ENCODE assay signal across 1 cellular context in the genomic region with DNA sequence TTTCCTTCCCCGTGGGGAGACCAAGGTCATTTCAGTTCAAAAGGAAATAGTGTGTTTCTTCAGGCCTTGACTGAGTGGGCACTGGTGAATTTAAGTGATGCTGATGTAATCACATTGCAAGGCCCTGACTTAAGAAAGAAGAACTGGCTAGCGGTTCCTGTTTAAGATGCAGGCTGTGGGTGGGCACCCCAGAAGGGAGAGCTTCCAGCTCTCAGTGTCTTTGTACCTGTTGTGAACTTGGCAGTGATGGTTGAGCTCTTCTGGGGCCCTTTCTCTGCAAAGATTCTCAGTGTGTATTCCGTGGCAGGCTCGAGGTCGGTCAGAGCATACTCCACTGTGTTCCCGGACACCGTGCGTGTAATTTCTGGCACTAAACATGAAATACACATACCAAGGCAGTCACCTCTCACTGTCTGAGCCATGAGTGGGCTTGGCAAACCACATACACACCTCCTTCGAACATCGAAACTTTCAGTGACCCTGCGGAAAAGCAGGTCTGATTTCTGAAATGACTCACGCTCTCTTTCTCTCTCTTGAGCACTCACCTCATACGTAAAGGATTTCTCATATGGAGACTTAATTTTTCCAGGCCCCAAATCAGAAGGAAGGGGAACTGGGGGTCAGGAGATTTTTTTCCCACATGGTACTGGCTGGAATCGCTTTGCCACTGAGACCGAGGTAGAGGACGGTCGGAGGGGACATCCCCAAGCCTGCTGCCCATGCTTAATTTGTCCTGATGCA.
TF ChIP-seq lines count a peak whose summit lies in the region.

No MANE protein-coding gene starts in this region.

TF ChIP-seq in GM12878, 131 proteins besides CTCF, POLR2A, EP300 and RAD21 (continued from another document and continues in another):
- TF ChIP-seq, protein P1, sequence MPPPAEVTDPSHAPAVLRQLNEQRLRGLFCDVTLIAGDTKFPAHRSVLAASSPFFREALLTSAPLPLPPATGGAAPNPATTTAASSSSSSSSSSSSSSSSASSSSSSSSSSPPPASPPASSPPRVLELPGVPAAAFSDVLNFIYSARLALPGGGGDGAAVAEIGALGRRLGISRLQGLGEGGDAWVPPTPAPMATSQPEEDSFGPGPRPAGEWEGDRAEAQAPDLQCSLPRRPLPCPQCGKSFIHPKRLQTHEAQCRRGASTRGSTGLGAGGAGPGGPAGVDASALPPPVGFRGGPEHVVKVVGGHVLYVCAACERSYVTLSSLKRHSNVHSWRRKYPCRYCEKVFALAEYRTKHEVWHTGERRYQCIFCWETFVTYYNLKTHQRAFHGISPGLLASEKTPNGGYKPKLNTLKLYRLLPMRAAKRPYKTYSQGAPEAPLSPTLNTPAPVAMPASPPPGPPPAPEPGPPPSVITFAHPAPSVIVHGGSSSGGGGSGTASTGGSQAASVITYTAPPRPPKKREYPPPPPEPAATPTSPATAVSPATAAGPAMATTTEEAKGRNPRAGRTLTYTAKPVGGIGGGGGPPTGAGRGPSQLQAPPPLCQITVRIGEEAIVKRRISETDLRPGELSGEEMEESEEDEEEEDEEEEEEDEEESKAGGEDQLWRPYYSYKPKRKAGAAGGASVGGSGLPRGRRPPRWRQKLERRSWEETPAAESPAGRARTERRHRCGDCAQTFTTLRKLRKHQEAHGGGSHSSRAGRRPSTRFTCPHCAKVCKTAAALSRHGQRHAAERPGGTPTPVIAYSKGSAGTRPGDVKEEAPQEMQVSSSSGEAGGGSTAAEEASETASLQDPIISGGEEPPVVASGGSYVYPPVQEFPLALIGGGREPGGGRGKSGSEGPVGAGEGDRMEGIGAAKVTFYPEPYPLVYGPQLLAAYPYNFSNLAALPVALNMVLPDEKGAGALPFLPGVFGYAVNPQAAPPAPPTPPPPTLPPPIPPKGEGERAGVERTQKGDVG (CRISPR knock-in tag; IDR thresholded peaks at IDR 0.05) = no peak
- TF ChIP-seq PML (IDR thresholded peaks at IDR 0.05; ENCODE audit: low read length) (peak; percentile 79; the same call in 1 of the 2 replicates), MXI1 (IDR thresholded peaks at IDR 0.05; ENCODE audit: low read depth, low read length) (no peak), MYB (IDR thresholded peaks at IDR 0.05; ENCODE audit: borderline replicate concordance, low read depth, low read length) (no peak), NFYA (IDR thresholded peaks at IDR 0.05; ENCODE audit: borderline replicate concordance, low read depth, low read length) (no peak), ZNF274 (IDR thresholded peaks at IDR 0.05; ENCODE audit: insufficient read depth, insufficient read length) (no peak), FOXM1 (IDR thresholded peaks at IDR 0.05; ENCODE audit: low read depth, low read length) (peak; percentile 89), ATF7 (IDR thresholded peaks at IDR 0.05; ENCODE audit: low read depth) (peak; percentile 66; the same call in 1 of the 2 replicates), SMC3 (IDR thresholded peaks at IDR 0.05; ENCODE audit: borderline replicate concordance, low read length) (no peak), SMAD1 (IDR thresholded peaks at IDR 0.05; ENCODE audit: low read depth, partially characterized antibody) (no peak), GATAD2B (conservative IDR thresholded peaks at IDR 0.05; ENCODE audit: low read depth) (peak; percentile 92), NBN (IDR thresholded peaks at IDR 0.05) (no peak; the same call in 1 of the 2 replicates), EED (IDR thresholded peaks at IDR 0.05; ENCODE audit: low read depth) (peak; percentile 98), CEBPB (IDR thresholded peaks at IDR 0.05; ENCODE audit: borderline replicate concordance in 1 of 2, low read depth in 2 of 2, low read length in 2 of 2) (no peak), SRF (IDR thresholded peaks at IDR 0.05; ENCODE audit: low read depth in 2 of 2, low read length in 2 of 2) (no peak), POLR2AphosphoS2 (IDR thresholded peaks at IDR 0.05; ENCODE audit: low read depth, low read length) (no peak), CBX3 (IDR thresholded peaks at IDR 0.05; ENCODE audit: borderline replicate concordance, low read depth) (no peak), ZNF622 (IDR thresholded peaks at IDR 0.05) (no peak), ZSCAN29 (IDR thresholded peaks at IDR 0.05) (no peak), JUND (IDR thresholded peaks at IDR 0.05; ENCODE audit: low read depth, low read length) (peak; percentile 87), HDAC2 (IDR thresholded peaks at IDR 0.05) (no peak), SREBF1 (IDR thresholded peaks at IDR 0.05; ENCODE audit: low read length) (peak; percentile 50; the same call in 1 of the 2 replicates)
- TF ChIP-seq, protein P2, sequence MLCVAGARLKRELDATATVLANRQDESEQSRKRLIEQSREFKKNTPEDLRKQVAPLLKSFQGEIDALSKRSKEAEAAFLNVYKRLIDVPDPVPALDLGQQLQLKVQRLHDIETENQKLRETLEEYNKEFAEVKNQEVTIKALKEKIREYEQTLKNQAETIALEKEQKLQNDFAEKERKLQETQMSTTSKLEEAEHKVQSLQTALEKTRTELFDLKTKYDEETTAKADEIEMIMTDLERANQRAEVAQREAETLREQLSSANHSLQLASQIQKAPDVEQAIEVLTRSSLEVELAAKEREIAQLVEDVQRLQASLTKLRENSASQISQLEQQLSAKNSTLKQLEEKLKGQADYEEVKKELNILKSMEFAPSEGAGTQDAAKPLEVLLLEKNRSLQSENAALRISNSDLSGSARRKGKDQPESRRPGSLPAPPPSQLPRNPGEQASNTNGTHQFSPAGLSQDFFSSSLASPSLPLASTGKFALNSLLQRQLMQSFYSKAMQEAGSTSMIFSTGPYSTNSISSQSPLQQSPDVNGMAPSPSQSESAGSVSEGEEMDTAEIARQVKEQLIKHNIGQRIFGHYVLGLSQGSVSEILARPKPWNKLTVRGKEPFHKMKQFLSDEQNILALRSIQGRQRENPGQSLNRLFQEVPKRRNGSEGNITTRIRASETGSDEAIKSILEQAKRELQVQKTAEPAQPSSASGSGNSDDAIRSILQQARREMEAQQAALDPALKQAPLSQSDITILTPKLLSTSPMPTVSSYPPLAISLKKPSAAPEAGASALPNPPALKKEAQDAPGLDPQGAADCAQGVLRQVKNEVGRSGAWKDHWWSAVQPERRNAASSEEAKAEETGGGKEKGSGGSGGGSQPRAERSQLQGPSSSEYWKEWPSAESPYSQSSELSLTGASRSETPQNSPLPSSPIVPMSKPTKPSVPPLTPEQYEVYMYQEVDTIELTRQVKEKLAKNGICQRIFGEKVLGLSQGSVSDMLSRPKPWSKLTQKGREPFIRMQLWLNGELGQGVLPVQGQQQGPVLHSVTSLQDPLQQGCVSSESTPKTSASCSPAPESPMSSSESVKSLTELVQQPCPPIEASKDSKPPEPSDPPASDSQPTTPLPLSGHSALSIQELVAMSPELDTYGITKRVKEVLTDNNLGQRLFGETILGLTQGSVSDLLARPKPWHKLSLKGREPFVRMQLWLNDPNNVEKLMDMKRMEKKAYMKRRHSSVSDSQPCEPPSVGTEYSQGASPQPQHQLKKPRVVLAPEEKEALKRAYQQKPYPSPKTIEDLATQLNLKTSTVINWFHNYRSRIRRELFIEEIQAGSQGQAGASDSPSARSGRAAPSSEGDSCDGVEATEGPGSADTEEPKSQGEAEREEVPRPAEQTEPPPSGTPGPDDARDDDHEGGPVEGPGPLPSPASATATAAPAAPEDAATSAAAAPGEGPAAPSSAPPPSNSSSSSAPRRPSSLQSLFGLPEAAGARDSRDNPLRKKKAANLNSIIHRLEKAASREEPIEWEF (IDR thresholded peaks at IDR 0.05; ENCODE audit: insufficient replicate concordance, low read depth, low read length) = peak; percentile 35
- TF ChIP-seq, protein P3, sequence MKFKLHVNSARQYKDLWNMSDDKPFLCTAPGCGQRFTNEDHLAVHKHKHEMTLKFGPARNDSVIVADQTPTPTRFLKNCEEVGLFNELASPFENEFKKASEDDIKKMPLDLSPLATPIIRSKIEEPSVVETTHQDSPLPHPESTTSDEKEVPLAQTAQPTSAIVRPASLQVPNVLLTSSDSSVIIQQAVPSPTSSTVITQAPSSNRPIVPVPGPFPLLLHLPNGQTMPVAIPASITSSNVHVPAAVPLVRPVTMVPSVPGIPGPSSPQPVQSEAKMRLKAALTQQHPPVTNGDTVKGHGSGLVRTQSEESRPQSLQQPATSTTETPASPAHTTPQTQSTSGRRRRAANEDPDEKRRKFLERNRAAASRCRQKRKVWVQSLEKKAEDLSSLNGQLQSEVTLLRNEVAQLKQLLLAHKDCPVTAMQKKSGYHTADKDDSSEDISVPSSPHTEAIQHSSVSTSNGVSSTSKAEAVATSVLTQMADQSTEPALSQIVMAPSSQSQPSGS (IDR thresholded peaks at IDR 0.05; ENCODE audit: low read length) = peak; percentile 94
- TF ChIP-seq, protein P4, sequence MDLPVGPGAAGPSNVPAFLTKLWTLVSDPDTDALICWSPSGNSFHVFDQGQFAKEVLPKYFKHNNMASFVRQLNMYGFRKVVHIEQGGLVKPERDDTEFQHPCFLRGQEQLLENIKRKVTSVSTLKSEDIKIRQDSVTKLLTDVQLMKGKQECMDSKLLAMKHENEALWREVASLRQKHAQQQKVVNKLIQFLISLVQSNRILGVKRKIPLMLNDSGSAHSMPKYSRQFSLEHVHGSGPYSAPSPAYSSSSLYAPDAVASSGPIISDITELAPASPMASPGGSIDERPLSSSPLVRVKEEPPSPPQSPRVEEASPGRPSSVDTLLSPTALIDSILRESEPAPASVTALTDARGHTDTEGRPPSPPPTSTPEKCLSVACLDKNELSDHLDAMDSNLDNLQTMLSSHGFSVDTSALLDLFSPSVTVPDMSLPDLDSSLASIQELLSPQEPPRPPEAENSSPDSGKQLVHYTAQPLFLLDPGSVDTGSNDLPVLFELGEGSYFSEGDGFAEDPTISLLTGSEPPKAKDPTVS (IDR thresholded peaks at IDR 0.05; ENCODE audit: low read depth, low read length) = no peak
- TF ChIP-seq, protein P5, sequence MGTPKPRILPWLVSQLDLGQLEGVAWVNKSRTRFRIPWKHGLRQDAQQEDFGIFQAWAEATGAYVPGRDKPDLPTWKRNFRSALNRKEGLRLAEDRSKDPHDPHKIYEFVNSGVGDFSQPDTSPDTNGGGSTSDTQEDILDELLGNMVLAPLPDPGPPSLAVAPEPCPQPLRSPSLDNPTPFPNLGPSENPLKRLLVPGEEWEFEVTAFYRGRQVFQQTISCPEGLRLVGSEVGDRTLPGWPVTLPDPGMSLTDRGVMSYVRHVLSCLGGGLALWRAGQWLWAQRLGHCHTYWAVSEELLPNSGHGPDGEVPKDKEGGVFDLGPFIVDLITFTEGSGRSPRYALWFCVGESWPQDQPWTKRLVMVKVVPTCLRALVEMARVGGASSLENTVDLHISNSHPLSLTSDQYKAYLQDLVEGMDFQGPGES (IDR thresholded peaks at IDR 0.05) = no peak
- TF ChIP-seq, protein P6, sequence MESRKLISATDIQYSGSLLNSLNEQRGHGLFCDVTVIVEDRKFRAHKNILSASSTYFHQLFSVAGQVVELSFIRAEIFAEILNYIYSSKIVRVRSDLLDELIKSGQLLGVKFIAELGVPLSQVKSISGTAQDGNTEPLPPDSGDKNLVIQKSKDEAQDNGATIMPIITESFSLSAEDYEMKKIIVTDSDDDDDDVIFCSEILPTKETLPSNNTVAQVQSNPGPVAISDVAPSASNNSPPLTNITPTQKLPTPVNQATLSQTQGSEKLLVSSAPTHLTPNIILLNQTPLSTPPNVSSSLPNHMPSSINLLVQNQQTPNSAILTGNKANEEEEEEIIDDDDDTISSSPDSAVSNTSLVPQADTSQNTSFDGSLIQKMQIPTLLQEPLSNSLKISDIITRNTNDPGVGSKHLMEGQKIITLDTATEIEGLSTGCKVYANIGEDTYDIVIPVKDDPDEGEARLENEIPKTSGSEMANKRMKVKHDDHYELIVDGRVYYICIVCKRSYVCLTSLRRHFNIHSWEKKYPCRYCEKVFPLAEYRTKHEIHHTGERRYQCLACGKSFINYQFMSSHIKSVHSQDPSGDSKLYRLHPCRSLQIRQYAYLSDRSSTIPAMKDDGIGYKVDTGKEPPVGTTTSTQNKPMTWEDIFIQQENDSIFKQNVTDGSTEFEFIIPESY (IDR thresholded peaks at IDR 0.05) = no peak
- TF ChIP-seq, protein P7, sequence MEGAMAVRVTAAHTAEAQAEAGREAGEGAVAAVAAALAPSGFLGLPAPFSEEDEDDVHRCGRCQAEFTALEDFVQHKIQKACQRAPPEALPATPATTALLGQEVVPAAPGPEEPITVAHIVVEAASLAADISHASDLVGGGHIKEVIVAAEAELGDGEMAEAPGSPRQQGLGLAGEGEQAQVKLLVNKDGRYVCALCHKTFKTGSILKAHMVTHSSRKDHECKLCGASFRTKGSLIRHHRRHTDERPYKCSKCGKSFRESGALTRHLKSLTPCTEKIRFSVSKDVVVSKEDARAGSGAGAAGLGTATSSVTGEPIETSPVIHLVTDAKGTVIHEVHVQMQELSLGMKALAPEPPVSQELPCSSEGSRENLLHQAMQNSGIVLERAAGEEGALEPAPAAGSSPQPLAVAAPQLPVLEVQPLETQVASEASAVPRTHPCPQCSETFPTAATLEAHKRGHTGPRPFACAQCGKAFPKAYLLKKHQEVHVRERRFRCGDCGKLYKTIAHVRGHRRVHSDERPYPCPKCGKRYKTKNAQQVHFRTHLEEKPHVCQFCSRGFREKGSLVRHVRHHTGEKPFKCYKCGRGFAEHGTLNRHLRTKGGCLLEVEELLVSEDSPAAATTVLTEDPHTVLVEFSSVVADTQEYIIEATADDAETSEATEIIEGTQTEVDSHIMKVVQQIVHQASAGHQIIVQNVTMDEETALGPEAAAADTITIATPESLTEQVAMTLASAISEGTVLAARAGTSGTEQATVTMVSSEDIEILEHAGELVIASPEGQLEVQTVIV (IDR thresholded peaks at IDR 0.05; ENCODE audit: borderline replicate concordance, partially characterized antibody) = no peak
- TF ChIP-seq, protein P8, sequence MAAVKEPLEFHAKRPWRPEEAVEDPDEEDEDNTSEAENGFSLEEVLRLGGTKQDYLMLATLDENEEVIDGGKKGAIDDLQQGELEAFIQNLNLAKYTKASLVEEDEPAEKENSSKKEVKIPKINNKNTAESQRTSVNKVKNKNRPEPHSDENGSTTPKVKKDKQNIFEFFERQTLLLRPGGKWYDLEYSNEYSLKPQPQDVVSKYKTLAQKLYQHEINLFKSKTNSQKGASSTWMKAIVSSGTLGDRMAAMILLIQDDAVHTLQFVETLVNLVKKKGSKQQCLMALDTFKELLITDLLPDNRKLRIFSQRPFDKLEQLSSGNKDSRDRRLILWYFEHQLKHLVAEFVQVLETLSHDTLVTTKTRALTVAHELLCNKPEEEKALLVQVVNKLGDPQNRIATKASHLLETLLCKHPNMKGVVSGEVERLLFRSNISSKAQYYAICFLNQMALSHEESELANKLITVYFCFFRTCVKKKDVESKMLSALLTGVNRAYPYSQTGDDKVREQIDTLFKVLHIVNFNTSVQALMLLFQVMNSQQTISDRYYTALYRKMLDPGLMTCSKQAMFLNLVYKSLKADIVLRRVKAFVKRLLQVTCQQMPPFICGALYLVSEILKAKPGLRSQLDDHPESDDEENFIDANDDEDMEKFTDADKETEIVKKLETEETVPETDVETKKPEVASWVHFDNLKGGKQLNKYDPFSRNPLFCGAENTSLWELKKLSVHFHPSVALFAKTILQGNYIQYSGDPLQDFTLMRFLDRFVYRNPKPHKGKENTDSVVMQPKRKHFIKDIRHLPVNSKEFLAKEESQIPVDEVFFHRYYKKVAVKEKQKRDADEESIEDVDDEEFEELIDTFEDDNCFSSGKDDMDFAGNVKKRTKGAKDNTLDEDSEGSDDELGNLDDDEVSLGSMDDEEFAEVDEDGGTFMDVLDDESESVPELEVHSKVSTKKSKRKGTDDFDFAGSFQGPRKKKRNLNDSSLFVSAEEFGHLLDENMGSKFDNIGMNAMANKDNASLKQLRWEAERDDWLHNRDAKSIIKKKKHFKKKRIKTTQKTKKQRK (IDR thresholded peaks at IDR 0.05; ENCODE audit: low read depth, low read length) = no peak
- TF ChIP-seq, protein P9, sequence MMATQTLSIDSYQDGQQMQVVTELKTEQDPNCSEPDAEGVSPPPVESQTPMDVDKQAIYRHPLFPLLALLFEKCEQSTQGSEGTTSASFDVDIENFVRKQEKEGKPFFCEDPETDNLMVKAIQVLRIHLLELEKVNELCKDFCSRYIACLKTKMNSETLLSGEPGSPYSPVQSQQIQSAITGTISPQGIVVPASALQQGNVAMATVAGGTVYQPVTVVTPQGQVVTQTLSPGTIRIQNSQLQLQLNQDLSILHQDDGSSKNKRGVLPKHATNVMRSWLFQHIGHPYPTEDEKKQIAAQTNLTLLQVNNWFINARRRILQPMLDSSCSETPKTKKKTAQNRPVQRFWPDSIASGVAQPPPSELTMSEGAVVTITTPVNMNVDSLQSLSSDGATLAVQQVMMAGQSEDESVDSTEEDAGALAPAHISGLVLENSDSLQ (IDR thresholded peaks at IDR 0.05) = no peak
